Comparison of ENCODE assay signal across 1 cellular context in genomic region chr2:28352104-28352503, GRCh38.
A peak's percentile ranks its signal among the peaks of the same experiment; 100 is the strongest.
TF ChIP-seq lines count a peak whose summit lies in the region.

No MANE protein-coding gene starts in this region.

TF ChIP-seq in HepG2, 621 proteins besides CTCF, POLR2A, EP300 and RAD21:
- TF ChIP-seq ZFX (CRISPR knock-in tag; IDR thresholded peaks at IDR 0.05; ENCODE audit: low read depth) (no peak), ZNF510 (CRISPR knock-in tag; IDR thresholded peaks at IDR 0.05; ENCODE audit: low read depth) (no peak), PATZ1 (CRISPR knock-in tag; IDR thresholded peaks at IDR 0.05) (0 out of 2 replicates have a peak, but pooled peaks have one; percentile 18), STAG1 (CRISPR knock-in tag; IDR thresholded peaks at IDR 0.05) (no peak), BCLAF1 (IDR thresholded peaks at IDR 0.05) (no peak), AHDC1 (CRISPR knock-in tag; IDR thresholded peaks at IDR 0.05; ENCODE audit: borderline replicate concordance) (no peak), RAD51 (IDR thresholded peaks at IDR 0.05; ENCODE audit: borderline replicate concordance) (no peak), ZNF263 (CRISPR knock-in tag; IDR thresholded peaks at IDR 0.05) (0 out of 2 replicates have a peak, but pooled peaks have one; percentile 46), KAT7 (CRISPR knock-in tag; IDR thresholded peaks at IDR 0.05; ENCODE audit: borderline replicate concordance) (no peak)
